ENCODE assay signal across 10 cellular contexts in genomic region chr9:134339183-134339806, GRCh38. TPM values are rescaled to one million over a fixed set of nuclear protein-coding genes. Genes with fewer than 3 reads are reported as not detected.
DNase-seq lines count a peak whose midpoint lies in the region; ATAC-seq and TF ChIP-seq lines count a peak whose summit lies in the region.
"Had no signal": no experiment of that assay in that cellular context is flagged by ENCODE, and none has a peak within 500 bp of the region (broad histone marks: within the 10 kb centered on the region; RNA-seq: fewer than 3 reads in every experiment).

No MANE protein-coding gene starts in this region.

- no peak for TF ChIP-seq CTCF in right atrium auricular region (IDR thresholded peaks at IDR 0.05)

- no peaks in the 10 kb centered on the region for H3K9me2 ChIP-seq in GM23248 (ENCODE audit: insufficient read depth)

- H3F3A ChIP-seq in GM23248 (ENCODE audit: insufficient read depth), result no peaks in the 10 kb centered on the region

- no peak overlapping the region for H3K4me2 ChIP-seq in GM23248 (ENCODE audit: unreplicated experiment)

- H2AFZ ChIP-seq in GM23248, result no peak overlapping the region

- H3K9ac ChIP-seq in GM23248 (no peak overlapping the region; the same call in 1 of the 2 replicates), skeletal muscle tissue (ENCODE audit: low read depth in 1 of 3, low read length in 3 of 3) (peak overlapping the region; percentile 14 to 77 (median 56))

- no peaks in the 10 kb centered on the region for H3K27me3 ChIP-seq in GM23248 (replicated peaks; ENCODE audit: insufficient read depth)
- no peaks in the 10 kb centered on the region for H3K27me3 ChIP-seq in right atrium auricular region
- H3K27me3 ChIP-seq in skeletal muscle tissue (ENCODE audit: control insufficient read depth in 3 of 3, insufficient read depth in 3 of 3, low read length in 3 of 3), result no peaks in the 10 kb centered on the region

- H3K79me2 ChIP-seq in GM23248 (ENCODE audit: insufficient read depth), result peaks cover 100% of the 10 kb centered on the region

- H3K4me3 ChIP-seq in GM23248 (no peak overlapping the region), right atrium auricular region (peak overlapping the region in 1 of 2 donors; percentile 5), skeletal muscle tissue (ENCODE audit: low read length in 3 of 3) (peak overlapping the region; percentile 20 to 56 (median 45))

- peaks cover 8% of the 10 kb centered on the region for H4K20me1 ChIP-seq in GM23248 (ENCODE audit: insufficient read depth)

- WGBS in GM23248 (ENCODE audit: low coverage in 1 of 2, low lambda C conversion rate in 2 of 2, missing lambda C conversion rate in 2 of 2), 2 experiments, result 49 to 55% methylated on average over 17 of the region's 17 CpGs

- in situ Hi-C loops in GM23248 (cut with MboI), result no loop called here

- no peaks in the 10 kb centered on the region for H3K36me3 ChIP-seq in GM23248 (ENCODE audit: low read depth)
- no peaks in the 10 kb centered on the region for H3K36me3 ChIP-seq in right atrium auricular region
- H3K36me3 ChIP-seq in skeletal muscle tissue (ENCODE audit: control insufficient read depth in 3 of 3, insufficient read depth in 3 of 3, low read length in 3 of 3), result no peaks in the 10 kb centered on the region

- ATAC-seq in HG03159 (IDR thresholded peaks at IDR 0.05; ENCODE audit: unreplicated experiment), result no peak
- ATAC-seq: CD8-positive, alpha-beta T cell had no signal

- H3K27ac ChIP-seq in GM23248, result no peak overlapping the region
- H3K27ac ChIP-seq in right atrium auricular region, result peak overlapping the region; percentile 49 to 59
- peak overlapping the region; percentile 62 for H3K27ac ChIP-seq in skeletal muscle tissue (ENCODE audit: low read depth, low read length)

- no peaks in the 10 kb centered on the region for H3K4me1 ChIP-seq in GM23248 (ENCODE audit: insufficient read depth)
- peaks cover 0 to 100% of the 10 kb centered on the region in 2 donors for H3K4me1 ChIP-seq in right atrium auricular region
- H3K4me1 ChIP-seq in skeletal muscle tissue (ENCODE audit: control insufficient read depth in 3 of 3, insufficient read depth in 3 of 3, low read length in 3 of 3), result peaks cover 98 to 100% (median 100%) of the 10 kb centered on the region in 3 donors

- H3K9me3 ChIP-seq in GM23248 (ENCODE audit: low read depth) (no peaks in the 10 kb centered on the region), right atrium auricular region (no peaks in the 10 kb centered on the region), skeletal muscle tissue (ENCODE audit: control insufficient read depth in 3 of 3, low read length in 3 of 3) (no peaks in the 10 kb centered on the region)

- peak; percentile 46 for DNase-seq in GM23248
- peak; percentile 64 for DNase-seq in astrocyte of the hippocampus (ENCODE audit: low read depth, low spot score)
- no peak for DNase-seq in right atrium auricular region (ENCODE audit: low spot score)
- no peak for DNase-seq in activated gamma-delta T cell (lab: John Stamatoyannopoulos, UW)
- no peak for DNase-seq in activated T-cell treated with anti-CD3 and anti-CD28 coated beads, Interleukin-2, amount 50 U/mL, for 48 hours
- DNase-seq in activated CD4-positive, alpha-beta T cell treated with anti-CD3 and anti-CD28 coated beads for 48 hours, result no peak
- DNase-seq: CD8-positive, alpha-beta T cell; NCI-H69 had no signal

RNA-seq across cellular contexts. Expression of gene RXRA, which starts 13.0 kb away (rescaled TPM):
- total RNA-seq in GM23248 (2014; rRNA removed; shearing (Covaris generic)), result 26.1 and 34.8 TPM in 2 replicates
- 3.5 and 3.9 TPM in 2 replicates for polyA plus RNA-seq in GM23248 (2016; fragmentation: Nextera tagmentation; extraction: Ambion mirVana)
- 10 to 100 TPM; 34.5 to 50.8 TPM for total RNA-seq in right atrium auricular region
- 11.5 TPM for total RNA-seq in skeletal muscle tissue

Comparison
In these comparisons a context has a peak if more than half of its experiments do, and no peak if none do; other contexts are left out.
1. DNase-seq: peak in GM23248 (single experiment) and astrocyte of the hippocampus (single experiment); none in right atrium auricular region (single experiment), activated gamma-delta T cell (single experiment), activated T-cell treated with anti-CD3 and anti-CD28 coated beads, Interleukin-2, amount 50 U/mL, for 48 hours (0 of 2) and activated CD4-positive, alpha-beta T cell treated with anti-CD3 and anti-CD28 coated beads for 48 hours (single experiment).